ENCODE assay signal across 17 cellular contexts in the genomic region with DNA sequence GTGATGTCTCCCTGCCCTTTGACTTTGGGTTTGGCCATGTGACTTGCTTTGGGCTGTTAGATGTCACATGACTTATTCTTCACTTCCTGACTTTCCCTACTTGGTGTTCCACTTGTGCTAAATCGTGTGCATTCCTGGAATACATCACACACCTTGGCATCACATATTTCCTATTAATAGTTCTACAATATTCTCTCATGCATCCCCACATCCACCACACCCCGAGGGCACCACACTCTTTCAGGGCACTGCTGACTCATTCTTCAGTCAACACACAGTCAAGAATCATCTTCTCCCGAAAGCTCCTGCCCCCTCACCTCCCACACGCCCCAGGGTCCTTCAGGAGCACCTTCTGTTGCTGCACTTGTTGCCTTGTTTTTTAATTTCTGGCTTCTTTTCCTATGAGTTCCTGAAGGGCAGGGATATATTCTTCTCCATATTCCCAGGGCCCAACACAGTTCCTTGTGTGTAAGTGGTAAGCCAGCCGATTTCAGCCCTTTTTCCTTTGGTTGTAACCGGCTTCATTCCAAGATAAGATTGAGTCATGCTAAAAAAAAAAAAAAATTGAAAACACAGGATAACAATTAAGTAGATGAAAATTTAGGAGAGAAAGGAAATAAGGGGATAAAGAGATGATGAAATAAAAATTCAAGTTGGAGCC.
DNase-seq lines count a peak whose midpoint lies in the region; ATAC-seq, FAIRE-seq and TF ChIP-seq lines count a peak whose summit lies in the region.
"Had no signal": no experiment of that assay in that cellular context is flagged by ENCODE, and none has a peak within 500 bp of the region (broad histone marks: within the 10 kb centered on the region; RNA-seq: fewer than 3 reads in every experiment).

No MANE protein-coding gene starts in this region.

- no peaks in the 10 kb centered on the region for H3K79me2 ChIP-seq in PC-9 (ENCODE audit: low read depth)

- intact Hi-C loops in PC-9 (cut with micrococcal nuclease; ENCODE audit: unreplicated experiment), result loop anchor here (1.0 kb wide), 2 partner anchors 233 to 259 kb away; no protein-coding TSS in a partner anchor
- intact Hi-C loops in sigmoid colon (cut with DNase I), result no loop called here

- peaks cover 15% of the 10 kb centered on the region; the same call in 1 of the 2 replicates for H3F3A ChIP-seq in PC-9 (ENCODE audit: insufficient read depth, low read depth)

- DNase-seq in H54 (ENCODE audit: insufficient read length, low spot score), result peak; percentile 67
- peak; percentile 86 to 89 for DNase-seq in PC-9
- DNase-seq in epithelial cell of esophagus (ENCODE audit: low read depth), result peak; percentile 97
- peak; percentile 18 for DNase-seq in stromal cell of bone marrow (ENCODE audit: low read depth)
- DNase-seq in sigmoid colon, result no peak
- DNase-seq in activated CD4-positive, alpha-beta T cell treated with anti-CD3 and anti-CD28 coated beads, Interleukin-2, amount 50 U/mL, for 1 hour, result no peak
- DNase-seq: activated naive CD4-positive, alpha-beta T cell; CD8-positive, alpha-beta T cell; glutamatergic neuron; natural killer cell; NCI-H1092; stimulated activated naive CD4-positive, alpha-beta T cell treated with Interleukin-2 at 50 U/mL for 16 hours; uterus; WERI-Rb-1 had no signal

- peak overlapping the region; percentile 86 for H3K27ac ChIP-seq in PC-9
- H3K27ac ChIP-seq in sigmoid colon, result no peak overlapping the region
- H3K27ac ChIP-seq: right atrium auricular region, WERI-Rb-1 had no signal

- H3K27me3 ChIP-seq in PC-9 (ENCODE audit: insufficient read depth, low read depth) (no peaks in the 10 kb centered on the region), sigmoid colon (peaks cover 0 to 2% (median 0%) of the 10 kb centered on the region in 3 donors)
- H3K27me3 ChIP-seq: right atrium auricular region, uterus had no signal

- CTCF ChIA-PET in PC-9 (lab: Charles Lee), result interaction anchor here (0.6 to 0.8 kb wide), 2 partner anchors 158 to 1603 kb away, joined by 3 to 4 read pairs; no protein-coding TSS in a partner anchor

- peaks cover 35% of the 10 kb centered on the region for H3K4me1 ChIP-seq in PC-9 (replicated peaks; ENCODE audit: insufficient read depth)
- H3K4me1 ChIP-seq in sigmoid colon, result no peaks in the 10 kb centered on the region
- H3K4me1 ChIP-seq: right atrium auricular region, uterus had no signal

- H2AFZ ChIP-seq in PC-9, result no peak overlapping the region
- H2AFZ ChIP-seq: GM23338 had no signal

- no peaks in the 10 kb centered on the region for H3K36me3 ChIP-seq in PC-9 (ENCODE audit: low read depth)
- H3K36me3 ChIP-seq in sigmoid colon, result no peaks in the 10 kb centered on the region
- H3K36me3 ChIP-seq: right atrium auricular region, uterus, WERI-Rb-1 had no signal

- POLR2A ChIA-PET in PC-9 (lab: Charles Lee; ENCODE audit: unreplicated experiment), result no interaction called here

- H3K4me3 ChIP-seq in PC-9 (no peak overlapping the region), epithelial cell of esophagus (ENCODE audit: low read length) (no peak overlapping the region), sigmoid colon (no peak overlapping the region)
- H3K4me3 ChIP-seq: GM23338, right atrium auricular region, uterus had no signal

- TF ChIP-seq CTCF in PC-9 (conservative IDR thresholded peaks at IDR 0.05) (no peak), epithelial cell of esophagus (IDR thresholded peaks at IDR 0.05; ENCODE audit: insufficient read depth, low read depth, low read length, missing control alignments) (no peak), sigmoid colon (IDR thresholded peaks at IDR 0.05) (no peak)

- TF ChIP-seq POLR2A in H54 (IDR thresholded peaks at IDR 0.05; ENCODE audit: low read depth, low read length) (no peak), sigmoid colon (IDR thresholded peaks at IDR 0.05) (no peak)

- peak; percentile 98 for FAIRE-seq in H54 (lab: Jason Lieb, UNC)

- H4K20me1 ChIP-seq in PC-9 (ENCODE audit: insufficient read depth), result no peaks in the 10 kb centered on the region

- no peak for TF ChIP-seq EP300 in sigmoid colon (IDR thresholded peaks at IDR 0.05)

- 82 to 85% methylated on average over 6 of the region's 6 CpGs for WGBS in sigmoid colon, 2 donors

- no peaks in the 10 kb centered on the region for H3K9me2 ChIP-seq in PC-9 (ENCODE audit: insufficient read depth)

- H3K9me3 ChIP-seq in PC-9 (ENCODE audit: insufficient read depth, low read depth) (peaks cover 15% of the 10 kb centered on the region; the same call in 1 of the 2 replicates), sigmoid colon (no peaks in the 10 kb centered on the region)
- H3K9me3 ChIP-seq: right atrium auricular region, uterus had no signal

- peak overlapping the region; percentile 49 for H3K4me2 ChIP-seq in PC-9
- H3K4me2 ChIP-seq: GM23338 had no signal

- no peak for ATAC-seq in GM18517 (IDR thresholded peaks at IDR 0.05; ENCODE audit: unreplicated experiment)
- ATAC-seq: CD8-positive, alpha-beta T cell; GM23338; natural killer cell had no signal

- BruUV-seq in PC-9 (replicated peaks; lab: Mats Ljungman, UMichigan), result TSS peak; percentile 97

Comparison
In these comparisons a context has a peak if more than half of its experiments do, and no peak if none do; other contexts are left out.
1. DNase-seq: peak in H54 (single experiment), PC-9 (2 of 2), epithelial cell of esophagus (single experiment) and stromal cell of bone marrow (single experiment); none in sigmoid colon (single experiment) and activated CD4-positive, alpha-beta T cell treated with anti-CD3 and anti-CD28 coated beads, Interleukin-2, amount 50 U/mL, for 1 hour (single experiment).